ENCODE assay signal across 8 cellular contexts in genomic region chr1:224616761-224617409, GRCh38. TPM values are rescaled to one million over a fixed set of nuclear protein-coding genes. Genes with fewer than 3 reads are reported as not detected.
A peak's percentile ranks its signal among the peaks of the same experiment; 100 is the strongest.
DNase-seq lines count a peak whose midpoint lies in the region; ATAC-seq and TF ChIP-seq lines count a peak whose summit lies in the region.

No MANE protein-coding gene starts in this region.

- H3K36me3 Mint-ChIP-seq in activated CD8-positive, alpha-beta T cell treated with anti-CD3 and anti-CD28 coated beads for 36 hours (ENCODE audit: low read depth): no peaks in the 10 kb centered on the region
- peaks cover 10% of the 10 kb centered on the region for H3K36me3 Mint-ChIP-seq in glutamatergic neuron (ENCODE audit: unreplicated experiment)

- intact Hi-C loops in activated CD8-positive, alpha-beta T cell treated with anti-CD3 and anti-CD28 coated beads for 36 hours (cut with micrococcal nuclease): no loop called here

- POLR2A ChIA-PET in activated CD8-positive, alpha-beta T cell treated with anti-CD3 and anti-CD28 coated beads for 36 hours (lab: Charles Lee): interaction anchor here (1.4 kb wide), 1 partner anchor 26 kb away, joined by 3 read pairs; no protein-coding TSS in a partner anchor

- peak; percentile 9 for DNase-seq in activated CD4-positive, alpha-beta T cell treated with anti-CD3 and anti-CD28 coated beads for 48 hours
- no peak for DNase-seq in activated CD4-positive, alpha-beta T cell treated with anti-CD3 and anti-CD28 coated beads for 1 hour
- DNase-seq in activated CD8-positive, alpha-beta T cell treated with anti-CD3 and anti-CD28 coated beads for 36 hours: no peak
- DNase-seq in glutamatergic neuron (peak; percentile 48), substantia nigra (lab: John Stamatoyannopoulos, UW) (no peak)
- DNase-seq in stimulated activated naive CD8-positive, alpha-beta T cell treated with anti-CD3 and anti-CD28 coated beads, Interleukin-15, amount 100 ng/mL, for 72 hours: peak in 1 of 2 donors; percentile 9
- no peak for DNase-seq in activated CD4-positive, CD25-positive, alpha-beta regulatory T cell (lab: John Stamatoyannopoulos, UW)

- H3K4me1 Mint-ChIP-seq in activated CD8-positive, alpha-beta T cell treated with anti-CD3 and anti-CD28 coated beads for 36 hours (ENCODE audit: low read depth): peaks cover 30% of the 10 kb centered on the region
- H3K4me1 Mint-ChIP-seq in glutamatergic neuron (ENCODE audit: low read depth, unreplicated experiment): peaks cover 6% of the 10 kb centered on the region
- peaks cover 40% of the 10 kb centered on the region for H3K4me1 Mint-ChIP-seq in stimulated activated naive CD8-positive, alpha-beta T cell treated with anti-CD3 and anti-CD28 coated beads, Interleukin-15, amount 100 ng/mL, for 72 hours

- TF ChIP-seq CTCF in activated CD8-positive, alpha-beta T cell treated with anti-CD3 and anti-CD28 coated beads for 36 hours (IDR thresholded peaks at IDR 0.05): no peak
- TF ChIP-seq CTCF in glutamatergic neuron (IDR thresholded peaks at IDR 0.05; ENCODE audit: partially characterized antibody, unreplicated experiment): no peak

- CTCF ChIA-PET in activated CD8-positive, alpha-beta T cell treated with anti-CD3 and anti-CD28 coated beads for 36 hours (lab: Charles Lee): interaction anchor here (1.4 to 2.5 kb wide), 2 partner anchors 104 to 306 kb away, joined by 3 to 11 read pairs; no protein-coding TSS in a partner anchor

- peaks cover 6% of the 10 kb centered on the region for H3K9me3 Mint-ChIP-seq in activated CD8-positive, alpha-beta T cell treated with anti-CD3 and anti-CD28 coated beads for 36 hours
- peaks cover 7% of the 10 kb centered on the region for H3K9me3 Mint-ChIP-seq in glutamatergic neuron (ENCODE audit: unreplicated experiment)
- H3K9me3 Mint-ChIP-seq in stimulated activated naive CD8-positive, alpha-beta T cell treated with anti-CD3 and anti-CD28 coated beads, Interleukin-15, amount 100 ng/mL, for 72 hours: peaks cover 6 to 7% of the 10 kb centered on the region in 2 donors

- peaks cover 57% of the 10 kb centered on the region for H3K27me3 Mint-ChIP-seq in activated CD8-positive, alpha-beta T cell treated with anti-CD3 and anti-CD28 coated beads for 36 hours
- peaks cover 28% of the 10 kb centered on the region for H3K27me3 Mint-ChIP-seq in glutamatergic neuron (ENCODE audit: unreplicated experiment)
- H3K27me3 Mint-ChIP-seq in stimulated activated naive CD8-positive, alpha-beta T cell treated with anti-CD3 and anti-CD28 coated beads, Interleukin-15, amount 100 ng/mL, for 72 hours: peaks cover 80% of the 10 kb centered on the region

- no peak overlapping the region for H3K27ac ChIP-seq in substantia nigra (ENCODE audit: low read depth, low read length, poor library complexity, severe bottlenecking)

- no peak overlapping the region for H3K27ac Mint-ChIP-seq in activated CD8-positive, alpha-beta T cell treated with anti-CD3 and anti-CD28 coated beads for 36 hours
- H3K27ac Mint-ChIP-seq in glutamatergic neuron (ENCODE audit: unreplicated experiment): no peak overlapping the region
- H3K27ac Mint-ChIP-seq in stimulated activated naive CD8-positive, alpha-beta T cell treated with anti-CD3 and anti-CD28 coated beads, Interleukin-15, amount 100 ng/mL, for 72 hours: no peak overlapping the region

- ATAC-seq in activated CD8-positive, alpha-beta T cell treated with anti-CD3 and anti-CD28 coated beads for 36 hours: no peak
- ATAC-seq in stimulated activated naive CD8-positive, alpha-beta T cell treated with anti-CD3 and anti-CD28 coated beads, Interleukin-15, amount 100 ng/mL, for 72 hours: no peak
- ATAC-seq in HG02759 (IDR thresholded peaks at IDR 0.05; ENCODE audit: unreplicated experiment): no peak

- peak overlapping the region; percentile 53 for H3K4me3 Mint-ChIP-seq in activated CD8-positive, alpha-beta T cell treated with anti-CD3 and anti-CD28 coated beads for 36 hours
- peak overlapping the region; percentile 88 for H3K4me3 Mint-ChIP-seq in glutamatergic neuron (ENCODE audit: unreplicated experiment)
- peak overlapping the region; percentile 76 to 88 for H3K4me3 Mint-ChIP-seq in stimulated activated naive CD8-positive, alpha-beta T cell treated with anti-CD3 and anti-CD28 coated beads, Interleukin-15, amount 100 ng/mL, for 72 hours

RNA-seq across cellular contexts. Expression of gene CNIH3, which starts 0.8 kb away (rescaled TPM):
- 1 to 10 TPM; 1.6 to 2.1 TPM for total RNA-seq in activated CD8-positive, alpha-beta T cell treated with anti-CD3 and anti-CD28 coated beads for 36 hours
- 4.4 TPM for total RNA-seq in glutamatergic neuron (ENCODE audit: unreplicated experiment)

Comparison
In these comparisons a context has a peak if more than half of its experiments do, and no peak if none do; other contexts are left out.
1. DNase-seq: peak in activated CD4-positive, alpha-beta T cell treated with anti-CD3 and anti-CD28 coated beads for 48 hours (single experiment) and glutamatergic neuron (single experiment); none in activated CD4-positive, alpha-beta T cell treated with anti-CD3 and anti-CD28 coated beads for 1 hour (single experiment), activated CD8-positive, alpha-beta T cell treated with anti-CD3 and anti-CD28 coated beads for 36 hours (single experiment), activated CD4-positive, CD25-positive, alpha-beta regulatory T cell (0 of 4) and substantia nigra (0 of 49).
2. Peak in every context shown above with its lines, with median percentiles within 50 percentile points of each other: H3K4me3 Mint-ChIP-seq.